18 cellular contexts compared by ENCODE assay signal in genomic region chr3:31984321-31984720, GRCh38. TPM values are rescaled to one million over a fixed set of nuclear protein-coding genes. Genes with fewer than 3 reads are reported as not detected.
"Had no signal": no experiment of that assay in that cellular context is flagged by ENCODE, and none has a peak within 500 bp of the region (broad histone marks: within the 10 kb centered on the region; RNA-seq: fewer than 3 reads in every experiment).

No MANE protein-coding gene starts in this region.

- H3K36me3 Mint-ChIP-seq: natural killer cell treated with Interleukin-12 subunit alpha and Interleukin-12 subunit beta and Interleukin-15 and Interleukin-18, amount 100 ng/mL, for 72 hours; neural progenitor cell; stimulated activated effector memory CD8-positive, alpha-beta T cell treated with anti-CD3 and anti-CD28 coated beads, Interleukin-12 subunit alpha, Interleukin-12 subunit beta, amount 100 ng/mL, for 72 hours had no signal

- H3K27ac Mint-ChIP-seq: effector memory CD8-positive, alpha-beta T cell; natural killer cell treated with Interleukin-12 subunit alpha and Interleukin-12 subunit beta and Interleukin-15 and Interleukin-18, amount 100 ng/mL, for 72 hours; neural progenitor cell; stimulated activated effector memory CD8-positive, alpha-beta T cell treated with anti-CD3 and anti-CD28 coated beads, Interleukin-12 subunit alpha, Interleukin-12 subunit beta, amount 100 ng/mL, for 72 hours had no signal

- H3K4me3 Mint-ChIP-seq: effector memory CD8-positive, alpha-beta T cell; natural killer cell treated with Interleukin-12 subunit alpha and Interleukin-12 subunit beta and Interleukin-15 and Interleukin-18, amount 100 ng/mL, for 72 hours; neural progenitor cell; stimulated activated effector memory CD8-positive, alpha-beta T cell treated with anti-CD3 and anti-CD28 coated beads, Interleukin-12 subunit alpha, Interleukin-12 subunit beta, amount 100 ng/mL, for 72 hours had no signal

- DNase-seq: effector memory CD8-positive, alpha-beta T cell; erythroblast; heart right ventricle; hypothalamus; kidney glomerular epithelial cell; mammary epithelial cell; nucleus accumbens; ovary; sigmoid colon; stimulated activated CD4-positive, alpha-beta T cell treated with anti-CD3 and anti-CD28 coated beads, Interleukin-2, amount 100 ng/mL, for 48 hours; stimulated activated CD8-positive, alpha-beta memory T cell treated with anti-CD3 and anti-CD28 coated beads, Interleukin-4, amount 100 ng/mL, for 48 hours; upper lobe of left lung; uterus had no signal

- H3K4me3 ChIP-seq: heart right ventricle, neural progenitor cell, ovary, right atrium auricular region, sigmoid colon, skin epidermis, upper lobe of left lung, uterus had no signal

- H3K9me3 Mint-ChIP-seq: natural killer cell treated with Interleukin-12 subunit alpha and Interleukin-12 subunit beta and Interleukin-15 and Interleukin-18, amount 100 ng/mL, for 72 hours; neural progenitor cell; stimulated activated effector memory CD8-positive, alpha-beta T cell treated with anti-CD3 and anti-CD28 coated beads, Interleukin-12 subunit alpha, Interleukin-12 subunit beta, amount 100 ng/mL, for 72 hours had no signal

- ATAC-seq: effector memory CD8-positive, alpha-beta T cell; heart right ventricle; natural killer cell treated with Interleukin-12 subunit alpha and Interleukin-12 subunit beta and Interleukin-15 and Interleukin-18, amount 100 ng/mL, for 72 hours; stimulated activated effector memory CD8-positive, alpha-beta T cell treated with anti-CD3 and anti-CD28 coated beads, Interleukin-12 subunit alpha, Interleukin-12 subunit beta, amount 100 ng/mL, for 72 hours had no signal

RNA-seq across cellular contexts. Expression of gene ZNF860, which starts 2.8 kb away (rescaled TPM):
- total RNA-seq: natural killer cell treated with Interleukin-12 subunit alpha and Interleukin-12 subunit beta and Interleukin-15 and Interleukin-18, amount 100 ng/mL, for 72 hours had no signal
